Comparison of ENCODE assay signal across 8 cellular contexts in genomic region chr11:78645226-78646202, GRCh38.
DNase-seq lines count a peak whose midpoint lies in the region; ATAC-seq and TF ChIP-seq lines count a peak whose summit lies in the region.

No MANE protein-coding gene starts in this region.

- H3K36me3 ChIP-seq in PC-9 (ENCODE audit: low read depth) (no peaks in the 10 kb centered on the region), neuronal stem cell (replicated peaks in 1 of 2; ENCODE audit: control insufficient read depth in 2 of 2, insufficient read depth in 2 of 2, low read length in 2 of 2) (no peaks in the 10 kb centered on the region), thoracic aorta (no peaks in the 10 kb centered on the region)

- H3K4me2 ChIP-seq in PC-9 (peak overlapping the region; percentile 26; the same call in 1 of the 2 replicates), neuronal stem cell (ENCODE audit: insufficient read depth, low read length, poor library complexity, severe bottlenecking) (no peak overlapping the region)

- H3K23ac ChIP-seq in neuronal stem cell (ENCODE audit: low read depth, low read length, poor library complexity) = no peak overlapping the region

- CTCF ChIA-PET in PC-9 (lab: Charles Lee) = interaction anchor here (0.7 to 1.4 kb wide), 10 partner anchors 68 to 455 kb away, joined by 3 to 12 read pairs (median 4); partner anchors contain the start of gene NARS2

- no peak overlapping the region for H4K91ac ChIP-seq in neuronal stem cell (ENCODE audit: low read depth, low read length, poor library complexity)

- H3K18ac ChIP-seq in neuronal stem cell (ENCODE audit: low read length) = no peak overlapping the region

- H2BK15ac ChIP-seq in neuronal stem cell (ENCODE audit: low read length) = no peak overlapping the region

- no peak overlapping the region for H2BK5ac ChIP-seq in neuronal stem cell (ENCODE audit: low read length)

- no peak overlapping the region for H3K27ac ChIP-seq in PC-9
- H3K27ac ChIP-seq in neuronal stem cell (replicated peaks; ENCODE audit: low read length) = no peak overlapping the region
- H3K27ac ChIP-seq in thoracic aorta = no peak overlapping the region

- intact Hi-C loops in PC-9 (cut with micrococcal nuclease; ENCODE audit: unreplicated experiment) = loop anchor here (1.0 to 5.0 kb wide), 5 partner anchors 69 to 847 kb away; no protein-coding TSS in a partner anchor

- H2AFZ ChIP-seq in PC-9 (no peak overlapping the region), neuronal stem cell (ENCODE audit: low read length) (no peak overlapping the region)

- H4K8ac ChIP-seq in neuronal stem cell (ENCODE audit: low read depth, low read length) = no peak overlapping the region

- H3K4ac ChIP-seq in neuronal stem cell (ENCODE audit: low read length) = no peak overlapping the region

- peak; percentile 100 for TF ChIP-seq CTCF in PC-9 (conservative IDR thresholded peaks at IDR 0.05)
- TF ChIP-seq CTCF in fibroblast of pulmonary artery (IDR thresholded peaks at IDR 0.05; ENCODE audit: low read length, missing control alignments) = peak; percentile 97
- TF ChIP-seq CTCF in thoracic aorta (IDR thresholded peaks at IDR 0.05) = peak; percentile 95

- no TSS peak for BruUV-seq in PC-9 (replicated peaks; lab: Mats Ljungman, UMichigan)

- no peak overlapping the region for H3K4me3 ChIP-seq in PC-9
- no peak overlapping the region for H3K4me3 ChIP-seq in fibroblast of pulmonary artery (replicated peaks; ENCODE audit: low read depth, low read length)
- no peak overlapping the region for H3K4me3 ChIP-seq in neuronal stem cell (ENCODE audit: low read length in 2 of 2)
- no peak overlapping the region for H3K4me3 ChIP-seq in thoracic aorta

- peak; percentile 52 for DNase-seq in COLO829 (ENCODE audit: low spot score)
- peak; percentile 78 for DNase-seq in HuH-7 (ENCODE audit: low spot score)
- DNase-seq in PC-9 = peak; percentile 54 to 76
- peak; percentile 82 for DNase-seq in activated T-cell treated with anti-CD3 and anti-CD28 coated beads, Interleukin-2, amount 50 U/mL, for 48 hours
- peak; percentile 77 for DNase-seq in fibroblast of pulmonary artery (ENCODE audit: low read depth)
- DNase-seq in neuronal stem cell (ENCODE audit: low spot score) = peak; percentile 73
- no peak for DNase-seq in thoracic aorta (ENCODE audit: low spot score)

- H3K9me3 ChIP-seq in PC-9 (ENCODE audit: insufficient read depth, low read depth) (no peaks in the 10 kb centered on the region), neuronal stem cell (replicated peaks in 1 of 2; ENCODE audit: control insufficient read depth in 2 of 2, insufficient read depth in 1 of 2, low read depth in 1 of 2, low read length in 2 of 2) (no peaks in the 10 kb centered on the region), thoracic aorta (no peaks in the 10 kb centered on the region)

- no peaks in the 10 kb centered on the region for H3K9me2 ChIP-seq in PC-9 (ENCODE audit: insufficient read depth)

- no peaks in the 10 kb centered on the region for H3K4me1 ChIP-seq in PC-9 (replicated peaks; ENCODE audit: insufficient read depth)
- H3K4me1 ChIP-seq in neuronal stem cell (ENCODE audit: control insufficient read depth in 2 of 2, insufficient read depth in 1 of 2, low read depth in 1 of 2, low read length in 2 of 2) = no peaks in the 10 kb centered on the region
- no peaks in the 10 kb centered on the region for H3K4me1 ChIP-seq in thoracic aorta (ENCODE audit: control insufficient read depth in 1 of 2, low read depth in 2 of 2)

- H3K79me1 ChIP-seq in neuronal stem cell (ENCODE audit: low read depth, low read length) = no peaks in the 10 kb centered on the region

- H2BK120ac ChIP-seq in neuronal stem cell (ENCODE audit: low read depth, low read length) = no peak overlapping the region

- H3K9ac ChIP-seq in neuronal stem cell (ENCODE audit: low read depth, low read length, poor library complexity) = no peak overlapping the region

- H3K27me3 ChIP-seq in PC-9 (ENCODE audit: insufficient read depth, low read depth) = peaks cover 76% of the 10 kb centered on the region
- H3K27me3 ChIP-seq in neuronal stem cell (ENCODE audit: control insufficient read depth in 3 of 3, insufficient read depth in 3 of 3, low read depth in 1 of 3, low read length in 3 of 3) = peaks cover 0 to 3% (median 0%) of the 10 kb centered on the region in 3 experiments
- no peaks in the 10 kb centered on the region for H3K27me3 ChIP-seq in thoracic aorta (replicated peaks; ENCODE audit: insufficient read depth)

- no peaks in the 10 kb centered on the region for H3K79me2 ChIP-seq in PC-9 (ENCODE audit: low read depth)

- no CpG with 5 or more reads among the region's 5 CpGs for WGBS in neuronal stem cell (ENCODE audit: extremely low coverage in 2 of 2, insufficient read length in 2 of 2, insufficient replicate concordance in 1 of 2), 2 donors

- peak; percentile 45 for ATAC-seq in GM19468 (IDR thresholded peaks at IDR 0.05; ENCODE audit: extremely low read depth, unreplicated experiment)
- ATAC-seq in thoracic aorta (ENCODE audit: insufficient number of reproducible peaks, low FRiP score, low read depth) = no peak

- H3F3A ChIP-seq in PC-9 (ENCODE audit: insufficient read depth, low read depth) = no peaks in the 10 kb centered on the region; the same call in 1 of the 2 replicates

- POLR2A ChIA-PET in PC-9 (lab: Charles Lee; ENCODE audit: unreplicated experiment) = no interaction called here

- no peak overlapping the region for H3K14ac ChIP-seq in neuronal stem cell (ENCODE audit: low read length)

- 0 out of 2 replicates have a peak, but pooled peaks cover 5% of the 10 kb centered on the region for H4K20me1 ChIP-seq in PC-9 (ENCODE audit: insufficient read depth)

- no peak overlapping the region for H2BK12ac ChIP-seq in neuronal stem cell (ENCODE audit: low read length)

- H2AK5ac ChIP-seq in neuronal stem cell (ENCODE audit: low read depth, low read length) = no peak overlapping the region
